Comparison of ENCODE assay signal across 18 cellular contexts in the genomic region with DNA sequence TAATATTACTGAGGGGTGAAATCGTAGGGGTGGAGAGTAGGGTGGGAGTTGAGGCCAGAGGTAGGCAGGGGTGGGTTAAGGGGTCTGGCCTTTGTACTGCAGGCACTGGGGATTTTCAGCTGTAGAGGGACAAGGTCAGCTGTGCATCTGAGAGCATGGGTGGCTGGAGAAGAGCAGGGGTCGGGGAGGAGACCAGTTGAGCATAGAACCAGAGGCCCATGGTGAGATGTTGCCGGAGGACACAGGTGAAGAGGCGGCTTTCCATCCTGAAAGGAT.
"Had no signal": no experiment of that assay in that cellular context is flagged by ENCODE, and none has a peak within 500 bp of the region (broad histone marks: within the 10 kb centered on the region; RNA-seq: fewer than 3 reads in every experiment).

No MANE protein-coding gene starts in this region.

- H3K4me3 ChIP-seq: esophagus squamous epithelium, mucosa of descending colon, pancreas had no signal

- H3K4me1 Mint-ChIP-seq: naive B cell had no signal

- H3K36me3 Mint-ChIP-seq: activated naive CD8-positive, alpha-beta T cell; naive B cell had no signal

- H3K27ac ChIP-seq: brain microvascular endothelial cell, pancreas had no signal

- H3K27ac Mint-ChIP-seq: activated naive CD8-positive, alpha-beta T cell; naive B cell; T-helper 2 cell treated with Interferon-gamma antibody and Interleukin-4, amounts not matched to agents 5 μg/mL and 100 μg/mL, for 36 hours had no signal

- H3K9me3 ChIP-seq: mucosa of descending colon, pancreas, SK-N-SH had no signal

- DNase-seq: activated CD4-positive, alpha-beta T cell treated with anti-CD3 and anti-CD28 coated beads, Interleukin-2, amount 50 U/mL, for 4 hours; activated T-cell treated with anti-CD3 and anti-CD28 coated beads for 4 hours; amygdala; brain microvascular endothelial cell; dermis blood vessel endothelial cell; effector memory CD4-positive, alpha-beta T cell; esophagus squamous epithelium; hypothalamus; mucosa of descending colon; naive B cell; pancreas; SK-N-SH; stimulated activated CD8-positive, alpha-beta memory T cell treated with anti-CD3 and anti-CD28 coated beads, Interleukin-4, amount 100 ng/mL, for 48 hours; stimulated activated naive CD4-positive, alpha-beta T cell had no signal

- H3K27me3 ChIP-seq: brain microvascular endothelial cell, esophagus squamous epithelium, pancreas had no signal

- H3K4me3 Mint-ChIP-seq: activated naive CD8-positive, alpha-beta T cell; naive B cell; T-helper 2 cell treated with Interferon-gamma antibody and Interleukin-4, amounts not matched to agents 5 μg/mL and 100 μg/mL, for 36 hours had no signal

- FAIRE-seq: endothelial cell of umbilical vein, pancreas, TTC549 had no signal

- H3K9ac ChIP-seq: SK-N-SH had no signal

- H3K36me3 ChIP-seq: brain microvascular endothelial cell, esophagus squamous epithelium, pancreas had no signal
